In the genomic region with DNA sequence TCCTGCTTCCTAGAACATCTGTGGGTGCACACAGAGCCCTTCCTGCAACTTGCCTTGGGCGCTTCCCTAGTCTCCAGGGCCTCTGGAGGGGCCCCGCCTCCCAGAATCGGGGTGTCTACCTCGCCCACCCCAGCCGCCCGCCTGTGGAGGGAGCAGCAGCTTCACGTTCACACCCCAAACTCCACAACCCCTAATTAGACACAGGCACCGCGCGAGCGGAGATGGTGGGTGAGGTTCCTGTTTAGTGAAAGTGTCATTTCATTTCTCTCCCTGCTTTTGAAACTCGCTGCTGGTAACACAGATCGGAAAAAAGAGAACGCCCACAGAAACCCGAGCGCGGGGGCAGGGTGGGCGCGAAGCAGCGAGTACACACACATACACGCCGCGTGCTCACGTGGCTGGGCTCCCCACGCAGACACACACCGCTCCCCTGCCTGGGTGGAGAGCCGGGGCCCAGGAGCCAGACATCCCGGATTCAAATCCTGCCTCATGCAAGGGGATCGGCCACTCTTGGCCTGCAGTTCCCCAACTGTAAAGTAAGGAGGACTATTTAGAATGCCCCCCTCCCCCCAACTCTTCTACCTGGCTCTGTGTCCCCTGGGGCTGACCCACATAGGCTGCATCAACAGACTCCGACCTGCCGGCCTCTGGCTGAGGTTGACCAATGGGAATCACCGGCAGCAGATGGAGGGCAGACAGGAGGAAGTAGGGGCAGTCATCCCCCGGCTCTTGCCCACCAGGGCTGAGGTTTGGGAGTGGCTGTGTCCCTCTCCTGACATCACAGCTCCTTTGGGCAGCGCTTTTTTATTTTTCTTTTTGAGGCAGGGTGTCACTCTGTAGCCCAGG, we compare ENCODE assay signal across 10 cellular contexts.
DNase-seq lines count a peak whose midpoint lies in the region; ATAC-seq and TF ChIP-seq lines count a peak whose summit lies in the region.
"Had no signal": no experiment of that assay in that cellular context is flagged by ENCODE, and none has a peak within 500 bp of the region (broad histone marks: within the 10 kb centered on the region; RNA-seq: fewer than 3 reads in every experiment).

No MANE protein-coding gene starts in this region.

- H3K36me3 ChIP-seq in uterus (no peaks in the 10 kb centered on the region), H7 (replicated peaks; ENCODE audit: control insufficient read depth, insufficient read depth, low read length) (no peaks in the 10 kb centered on the region)

- no peak overlapping the region for H3K27ac Mint-ChIP-seq in activated CD8-positive, alpha-beta T cell treated with anti-CD3 and anti-CD28 coated beads, Interleukin-2, amount 10 ng/mL, durations not matched to agents 7 days and 5 days

- peaks cover 6% of the 10 kb centered on the region for H3K27me3 Mint-ChIP-seq in activated CD8-positive, alpha-beta T cell treated with anti-CD3 and anti-CD28 coated beads, Interleukin-2, amount 10 ng/mL, durations not matched to agents 7 days and 5 days (ENCODE audit: low read depth)

- TF ChIP-seq CTCF in HL-60 (IDR thresholded peaks at IDR 0.05; ENCODE audit: insufficient read depth, low read length), result no peak
- no peak for TF ChIP-seq CTCF in uterus (IDR thresholded peaks at IDR 0.05)

- peaks cover 14% of the 10 kb centered on the region for H3K4me1 Mint-ChIP-seq in activated CD8-positive, alpha-beta T cell treated with anti-CD3 and anti-CD28 coated beads, Interleukin-2, amount 10 ng/mL, durations not matched to agents 7 days and 5 days (ENCODE audit: low read depth)

- H3K9me3 Mint-ChIP-seq in activated CD8-positive, alpha-beta T cell treated with anti-CD3 and anti-CD28 coated beads, Interleukin-2, amount 10 ng/mL, durations not matched to agents 7 days and 5 days (ENCODE audit: insufficient read depth), result peaks cover 4% of the 10 kb centered on the region

- H3K4me3 Mint-ChIP-seq in activated CD8-positive, alpha-beta T cell treated with anti-CD3 and anti-CD28 coated beads, Interleukin-2, amount 10 ng/mL, durations not matched to agents 7 days and 5 days, result peak overlapping the region; percentile 40

- no peak for TF ChIP-seq POLR2A in uterus (IDR thresholded peaks at IDR 0.05)

- intact Hi-C loops in left ventricle myocardium superior (cut with micrococcal nuclease) (no loop called here), uterus (cut with DNase I; ENCODE audit: low total_unique reads) (no loop called here)

- H3K9me3 ChIP-seq in uterus, result no peaks in the 10 kb centered on the region

- H3K4me1 ChIP-seq in uterus, result no peaks in the 10 kb centered on the region

- CTCF ChIA-PET in activated CD8-positive, alpha-beta T cell treated with anti-CD3 and anti-CD28 coated beads, Interleukin-2, amount 10 ng/mL, durations not matched to agents 7 days and 5 days (lab: Charles Lee), result no interaction called here

- DNase-seq in HL-60 (ENCODE audit: low read depth in 1 of 2, low spot score in 1 of 2) (peak; percentile 24 to 37), left ventricle myocardium superior (peak; percentile 47), uterus (no peak), H7 (no peak)
- DNase-seq in activated CD8-positive, alpha-beta T cell treated with anti-CD3 and anti-CD28 coated beads, Interleukin-2, amount 10 ng/mL, durations not matched to agents 7 days and 5 days, result peak; percentile 26
- DNase-seq in stimulated activated CD8-positive, alpha-beta memory T cell treated with anti-CD3 and anti-CD28 coated beads, Interleukin-15, amount 100 ng/mL, for 4 hours (ENCODE audit: low read depth in 2 of 2), result peak; percentile 69 to 77
- DNase-seq: effector CD4-positive, alpha-beta T cell; NCI-H1048 had no signal

- H3K27me3 ChIP-seq in HL-60 (ENCODE audit: insufficient read depth, poor library complexity, severe bottlenecking), result no peaks in the 10 kb centered on the region
- no peaks in the 10 kb centered on the region for H3K27me3 ChIP-seq in uterus
- no peaks in the 10 kb centered on the region for H3K27me3 ChIP-seq in H7 (ENCODE audit: control insufficient read depth, insufficient read depth, low read length)

- no peak overlapping the region for H3K4me3 ChIP-seq in HL-60 (replicated peaks; ENCODE audit: insufficient read depth, low read length)
- no peak overlapping the region for H3K4me3 ChIP-seq in uterus
- no peak overlapping the region for H3K4me3 ChIP-seq in H7 (ENCODE audit: insufficient read depth, low read depth, low read length)

- POLR2A ChIA-PET in activated CD8-positive, alpha-beta T cell treated with anti-CD3 and anti-CD28 coated beads, Interleukin-2, amount 10 ng/mL, durations not matched to agents 7 days and 5 days (lab: Charles Lee), result no interaction called here

- no peak overlapping the region for H3K27ac ChIP-seq in HL-60 (replicated peaks)
- peak overlapping the region in 1 of 2 donors; percentile 51 for H3K27ac ChIP-seq in uterus

- H3K36me3 Mint-ChIP-seq in activated CD8-positive, alpha-beta T cell treated with anti-CD3 and anti-CD28 coated beads, Interleukin-2, amount 10 ng/mL, durations not matched to agents 7 days and 5 days (ENCODE audit: low read depth), result no peaks in the 10 kb centered on the region

- no peak for ATAC-seq in activated CD8-positive, alpha-beta T cell treated with anti-CD3 and anti-CD28 coated beads, Interleukin-2, amount 10 ng/mL, durations not matched to agents 7 days and 5 days
- ATAC-seq in left ventricle myocardium superior, result no peak
- no peak for ATAC-seq in GM18498 (IDR thresholded peaks at IDR 0.05; ENCODE audit: unreplicated experiment)
- ATAC-seq in GM19455 (IDR thresholded peaks at IDR 0.05; ENCODE audit: unreplicated experiment), result no peak

Comparison
In these comparisons a context has a peak if more than half of its experiments do, and no peak if none do; other contexts are left out.
1. DNase-seq: peak in HL-60 (2 of 2), activated CD8-positive, alpha-beta T cell treated with anti-CD3 and anti-CD28 coated beads, Interleukin-2, amount 10 ng/mL, durations not matched to agents 7 days and 5 days (single experiment), left ventricle myocardium superior (single experiment) and stimulated activated CD8-positive, alpha-beta memory T cell treated with anti-CD3 and anti-CD28 coated beads, Interleukin-15, amount 100 ng/mL, for 4 hours (2 of 2); none in uterus (0 of 2) and H7 (single experiment).